ENCODE assay signal across 16 cellular contexts in the genomic region with DNA sequence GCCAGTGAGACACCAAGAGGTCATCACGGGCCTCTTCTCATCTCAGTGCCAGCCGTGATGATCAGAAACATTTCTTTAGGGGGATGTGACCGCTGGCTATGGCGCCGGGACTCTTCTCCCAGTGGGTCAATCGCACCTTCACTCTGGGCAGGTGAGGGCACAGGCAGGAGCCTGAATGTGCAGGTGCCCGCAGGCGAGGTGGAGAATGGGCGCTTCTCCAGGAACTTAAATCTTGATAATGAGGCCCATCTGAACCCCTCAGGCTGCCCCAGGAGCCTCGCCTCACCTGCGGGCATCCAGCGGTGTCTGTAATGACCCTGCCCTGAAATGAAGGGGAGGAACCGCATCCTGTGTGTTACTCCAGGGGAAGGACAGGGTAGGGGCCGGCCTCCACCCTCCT.
DNase-seq lines count a peak whose midpoint lies in the region; ATAC-seq and TF ChIP-seq lines count a peak whose summit lies in the region.
"Had no signal": no experiment of that assay in that cellular context is flagged by ENCODE, and none has a peak within 500 bp of the region (broad histone marks: within the 10 kb centered on the region; RNA-seq: fewer than 3 reads in every experiment).

No MANE protein-coding gene starts in this region.

- H3K4me1 ChIP-seq in OCI-LY1 (ENCODE audit: insufficient read depth, low read length, severe bottlenecking), result peaks cover 50% of the 10 kb centered on the region
- H3K4me1 ChIP-seq in osteoblast (ENCODE audit: insufficient read depth, low read length), result no peaks in the 10 kb centered on the region

- no peaks in the 10 kb centered on the region for H3K79me2 ChIP-seq in OCI-LY1 (ENCODE audit: insufficient read depth, low read length)
- H3K79me2 ChIP-seq in osteoblast (ENCODE audit: insufficient read depth, low read length), result no peaks in the 10 kb centered on the region

- H3K9ac ChIP-seq in OCI-LY1 (ENCODE audit: low read length), result no peak overlapping the region; the same call in 1 of the 2 replicates

- no peaks in the 10 kb centered on the region for H3F3A ChIP-seq in OCI-LY1 (ENCODE audit: insufficient read depth, low read length)

- H3K27ac ChIP-seq in OCI-LY1 (ENCODE audit: low read depth, low read length, poor library complexity, severe bottlenecking), result peak overlapping the region; percentile 44
- no peak overlapping the region for H3K27ac ChIP-seq in osteoblast (ENCODE audit: low read depth, low read length)

- H3K27me3 ChIP-seq in OCI-LY1 (ENCODE audit: insufficient read depth, low read length) (no peaks in the 10 kb centered on the region), osteoblast (ENCODE audit: insufficient read depth, low read length) (no peaks in the 10 kb centered on the region)

- DNase-seq in NCI-H2081 (lab: John Stamatoyannopoulos, UW) (peak; percentile 22 to 52), NCI-H2081 treated with DMSO at 0.1 percent for 48 hours (lab: John Stamatoyannopoulos, UW) (no peak), osteoblast (ENCODE audit: insufficient read length, low spot score, missing footprints) (peak; percentile 67), midbrain (lab: John Stamatoyannopoulos, UW) (no peak)
- no peak for DNase-seq in activated naive CD4-positive, alpha-beta T cell treated with anti-CD3 and anti-CD28 coated beads, Interleukin-2, amount 50 U/mL, for 72 hours (ENCODE audit: low spot score in 2 of 2)
- DNase-seq: 8988T; AML-193; C1 segment of cervical spinal cord; Calu3; CD4-positive, alpha-beta T cell; DMS 273 treated with DMSO at 0.1 percent for 48 hours; HCEC 1CT; HFFc6 had no signal

- H3K4me2 ChIP-seq in OCI-LY1 (ENCODE audit: low read length) (no peak overlapping the region; the same call in 1 of the 2 replicates), osteoblast (ENCODE audit: insufficient read depth, low read length) (no peak overlapping the region)

- H4K20me1 ChIP-seq in OCI-LY1 (ENCODE audit: insufficient read depth, low read length) (no peaks in the 10 kb centered on the region), osteoblast (ENCODE audit: insufficient read depth, low read length) (no peaks in the 10 kb centered on the region)

- H3K9me2 ChIP-seq in OCI-LY1 (ENCODE audit: low read depth, low read length), result no peaks in the 10 kb centered on the region

- no peaks in the 10 kb centered on the region for H3K9me3 Mint-ChIP-seq in activated naive CD4-positive, alpha-beta T cell treated with anti-CD3 and anti-CD28 coated beads, Interleukin-2, amount 50 U/mL, for 72 hours
- H3K9me3 Mint-ChIP-seq: CD4-positive, alpha-beta T cell had no signal

- H3K27ac Mint-ChIP-seq in activated naive CD4-positive, alpha-beta T cell treated with anti-CD3 and anti-CD28 coated beads, Interleukin-2, amount 50 U/mL, for 72 hours, result no peak overlapping the region
- H3K27ac Mint-ChIP-seq: CD4-positive, alpha-beta T cell; HFFc6 had no signal

- H3K36me3 Mint-ChIP-seq in activated naive CD4-positive, alpha-beta T cell treated with anti-CD3 and anti-CD28 coated beads, Interleukin-2, amount 50 U/mL, for 72 hours, result no peaks in the 10 kb centered on the region

- H3K4me3 ChIP-seq in OCI-LY1 (ENCODE audit: low read depth, low read length, poor library complexity, severe bottlenecking) (no peak overlapping the region), osteoblast (ENCODE audit: insufficient read depth, low read length) (no peak overlapping the region)

- TF ChIP-seq CTCF in OCI-LY1 (IDR thresholded peaks at IDR 0.05; ENCODE audit: low read length) (no peak), osteoblast (IDR thresholded peaks at IDR 0.05; ENCODE audit: extremely low read depth, low read depth, low read length) (no peak)

- H2AFZ ChIP-seq in OCI-LY1 (ENCODE audit: low read length) (no peak overlapping the region), osteoblast (ENCODE audit: low read length) (no peak overlapping the region)

- no peak for ATAC-seq in HG02938 (IDR thresholded peaks at IDR 0.05; ENCODE audit: unreplicated experiment)
- no peak for ATAC-seq in activated naive CD4-positive, alpha-beta T cell treated with anti-CD3 and anti-CD28 coated beads, Interleukin-2, amount 50 U/mL, for 72 hours
- ATAC-seq: HepG2 had no signal

- H3K9me3 ChIP-seq in OCI-LY1 (ENCODE audit: low read length) (no peaks in the 10 kb centered on the region), osteoblast (ENCODE audit: low read depth, low read length) (no peaks in the 10 kb centered on the region)

- H3K36me3 ChIP-seq in OCI-LY1 (ENCODE audit: insufficient read depth, low read length), result no peaks in the 10 kb centered on the region
- no peaks in the 10 kb centered on the region for H3K36me3 ChIP-seq in osteoblast (ENCODE audit: insufficient read depth, low read length)

Comparison
In these comparisons a context has a peak if more than half of its experiments do, and no peak if none do; other contexts are left out.
1. DNase-seq: peak in NCI-H2081 (2 of 2) and osteoblast (single experiment); none in NCI-H2081 treated with DMSO at 0.1 percent for 48 hours (single experiment), midbrain (single experiment) and activated naive CD4-positive, alpha-beta T cell treated with anti-CD3 and anti-CD28 coated beads, Interleukin-2, amount 50 U/mL, for 72 hours (0 of 2).